Comparison of ENCODE assay signal across 26 cellular contexts in the genomic region with DNA sequence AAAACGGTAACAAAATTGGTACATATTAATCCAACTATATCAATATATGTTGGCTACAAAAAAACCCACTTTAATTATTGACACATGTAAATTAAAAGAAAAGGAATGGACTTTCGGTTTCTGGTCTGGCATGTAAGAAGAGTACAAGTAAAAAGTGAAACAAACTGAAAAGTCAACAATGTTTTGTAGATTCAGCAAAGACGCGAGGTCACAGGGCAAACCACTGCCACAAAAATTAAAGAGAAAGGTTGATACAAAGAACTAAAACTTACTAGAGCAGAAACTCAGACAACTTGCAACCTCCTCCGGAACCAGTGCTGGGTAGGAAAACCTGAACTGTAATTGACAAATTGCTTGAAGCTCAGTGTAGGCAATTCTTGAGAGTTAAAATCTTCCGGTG.
DNase-seq lines count a peak whose midpoint lies in the region; FAIRE-seq and TF ChIP-seq lines count a peak whose summit lies in the region.
"Had no signal": no experiment of that assay in that cellular context is flagged by ENCODE, and none has a peak within 500 bp of the region (broad histone marks: within the 10 kb centered on the region; RNA-seq: fewer than 3 reads in every experiment).

No MANE protein-coding gene starts in this region.

- H3K4me3 ChIP-seq in kidney (ENCODE audit: low read length in 2 of 2): peak overlapping the region; percentile 48 to 53
- no peak overlapping the region for H3K4me3 ChIP-seq in CD8-positive, alpha-beta memory T cell (ENCODE audit: low read length)
- H3K4me3 ChIP-seq: body of pancreas, heart right ventricle, lower lobe of right lung had no signal

- TF ChIP-seq CTCF in Calu3 (IDR thresholded peaks at IDR 0.05; ENCODE audit: unreplicated experiment) (no peak), kidney (IDR thresholded peaks at IDR 0.05; ENCODE audit: borderline replicate concordance, extremely low read depth, insufficient read depth) (no peak), nephron progenitor cell (IDR thresholded peaks at IDR 0.05) (no peak)

- H3K36me3 Mint-ChIP-seq in Calu3 (ENCODE audit: insufficient read depth, unreplicated experiment) (peaks cover 5% of the 10 kb centered on the region), nephron progenitor cell (ENCODE audit: low read depth) (no peaks in the 10 kb centered on the region)
- H3K36me3 Mint-ChIP-seq in CD8-positive, alpha-beta memory T cell: no peaks in the 10 kb centered on the region
- H3K36me3 Mint-ChIP-seq: activated naive CD8-positive, alpha-beta T cell treated with anti-CD3 and anti-CD28 coated beads for 36 hours; CD8-positive, alpha-beta T cell; type B pancreatic cell had no signal

- H3K9me3 ChIP-seq in kidney (ENCODE audit: control insufficient read depth in 1 of 2, low read length in 2 of 2): no peaks in the 10 kb centered on the region
- no peaks in the 10 kb centered on the region for H3K9me3 ChIP-seq in CD8-positive, alpha-beta memory T cell (ENCODE audit: low read length)
- H3K9me3 ChIP-seq: body of pancreas, lower lobe of right lung, neutrophil had no signal

- intact Hi-C loops in Calu3 (cut with micrococcal nuclease; ENCODE audit: unreplicated experiment) (no loop called here), kidney (cut with DNase I) (no loop called here)

- no peak overlapping the region for H3K9ac ChIP-seq in kidney (ENCODE audit: low read length in 2 of 2)

- H3K4me3 Mint-ChIP-seq in Calu3 (ENCODE audit: low read depth, unreplicated experiment) (peak overlapping the region; percentile 60), nephron progenitor cell (no peak overlapping the region)
- H3K4me3 Mint-ChIP-seq in CD8-positive, alpha-beta memory T cell: no peak overlapping the region
- H3K4me3 Mint-ChIP-seq: activated CD4-positive, alpha-beta T cell treated with anti-CD3 and anti-CD28 coated beads, Interleukin-2, amount 10 ng/mL, durations not matched to agents 24 days and 14 days; activated naive CD8-positive, alpha-beta T cell treated with anti-CD3 and anti-CD28 coated beads for 36 hours; activated T-helper 17 cell treated with anti-CD3 and anti-CD28 coated beads, Interleukin-2, amount 50 U/mL, for 72 hours; CD8-positive, alpha-beta T cell; type B pancreatic cell had no signal

- BruUV-seq in Calu3 (replicated peaks; lab: Mats Ljungman, UMichigan): no TSS peak

- no peaks in the 10 kb centered on the region for H3K9me3 Mint-ChIP-seq in Calu3 (ENCODE audit: low read depth, unreplicated experiment)
- no peaks in the 10 kb centered on the region for H3K9me3 Mint-ChIP-seq in nephron progenitor cell
- H3K9me3 Mint-ChIP-seq in CD8-positive, alpha-beta memory T cell: peaks cover 0 to 10% (median 3%) of the 10 kb centered on the region in 5 donors
- H3K9me3 Mint-ChIP-seq: activated CD4-positive, alpha-beta T cell treated with anti-CD3 and anti-CD28 coated beads, Interleukin-2, amount 10 ng/mL, durations not matched to agents 24 days and 14 days; activated naive CD8-positive, alpha-beta T cell treated with anti-CD3 and anti-CD28 coated beads for 36 hours; type B pancreatic cell had no signal

- no peaks in the 10 kb centered on the region for H3K4me1 ChIP-seq in kidney (ENCODE audit: control insufficient read depth in 1 of 2, insufficient read depth in 1 of 2, low read depth in 1 of 2, low read length in 2 of 2)
- H3K4me1 ChIP-seq in CD8-positive, alpha-beta memory T cell (ENCODE audit: insufficient read depth, low read length): no peaks in the 10 kb centered on the region
- H3K4me1 ChIP-seq: body of pancreas, heart right ventricle, lower lobe of right lung had no signal

- peak overlapping the region; percentile 66 for H3K27ac Mint-ChIP-seq in Calu3 (ENCODE audit: unreplicated experiment)
- H3K27ac Mint-ChIP-seq in nephron progenitor cell: peak overlapping the region; percentile 68
- no peak overlapping the region for H3K27ac Mint-ChIP-seq in CD8-positive, alpha-beta memory T cell
- H3K27ac Mint-ChIP-seq: activated CD4-positive, alpha-beta T cell treated with anti-CD3 and anti-CD28 coated beads, Interleukin-2, amount 10 ng/mL, durations not matched to agents 24 days and 14 days; activated naive CD8-positive, alpha-beta T cell treated with anti-CD3 and anti-CD28 coated beads for 36 hours; activated T-helper 17 cell treated with anti-CD3 and anti-CD28 coated beads, Interleukin-2, amount 50 U/mL, for 72 hours; CD8-positive, alpha-beta T cell; type B pancreatic cell had no signal

- CTCF ChIA-PET in Calu3 (lab: Charles Lee): no interaction called here
- CTCF ChIA-PET in CD8-positive, alpha-beta memory T cell (lab: Charles Lee): no interaction called here

- POLR2A ChIA-PET in CD8-positive, alpha-beta memory T cell (lab: Charles Lee): no interaction called here

- no peaks in the 10 kb centered on the region for H3K36me3 ChIP-seq in kidney (ENCODE audit: control insufficient read depth in 1 of 2, insufficient read depth in 2 of 2, low read length in 2 of 2)
- no peaks in the 10 kb centered on the region for H3K36me3 ChIP-seq in CD8-positive, alpha-beta memory T cell (ENCODE audit: insufficient read depth, low read length)
- H3K36me3 ChIP-seq: heart right ventricle, lower lobe of right lung, neutrophil had no signal

- FAIRE-seq in kidney (lab: Jason Lieb, UNC): peak; percentile 69
- FAIRE-seq in GM19239 (lab: Jason Lieb, UNC): no peak

- H3K27ac ChIP-seq in kidney (ENCODE audit: low read depth in 2 of 2, low read length in 2 of 2): peak overlapping the region in 1 of 2 donors; percentile 18
- no peak overlapping the region for H3K27ac ChIP-seq in CD8-positive, alpha-beta memory T cell (ENCODE audit: low read depth, low read length)
- H3K27ac ChIP-seq: body of pancreas, heart right ventricle, lower lobe of right lung, neutrophil, VCaP had no signal

- H3K27me3 Mint-ChIP-seq in Calu3 (ENCODE audit: unreplicated experiment) (no peaks in the 10 kb centered on the region), nephron progenitor cell (ENCODE audit: low read depth, poor library complexity) (no peaks in the 10 kb centered on the region)
- H3K27me3 Mint-ChIP-seq in CD8-positive, alpha-beta memory T cell: peaks cover 0 to 2% of the 10 kb centered on the region in 2 donors
- H3K27me3 Mint-ChIP-seq: activated CD4-positive, alpha-beta T cell treated with anti-CD3 and anti-CD28 coated beads, Interleukin-2, amount 10 ng/mL, durations not matched to agents 24 days and 14 days; activated T-helper 17 cell treated with anti-CD3 and anti-CD28 coated beads, Interleukin-2, amount 50 U/mL, for 72 hours; type B pancreatic cell had no signal

- no peaks in the 10 kb centered on the region for H3K27me3 ChIP-seq in CD8-positive, alpha-beta memory T cell (ENCODE audit: insufficient read depth, low read length, poor library complexity, severe bottlenecking)
- H3K27me3 ChIP-seq: body of pancreas, heart right ventricle, neutrophil had no signal

- H3K4me1 Mint-ChIP-seq in Calu3 (ENCODE audit: low read depth, unreplicated experiment): peaks cover 41% of the 10 kb centered on the region
- H3K4me1 Mint-ChIP-seq in nephron progenitor cell: peaks cover 11% of the 10 kb centered on the region
- H3K4me1 Mint-ChIP-seq in CD8-positive, alpha-beta memory T cell: no peaks in the 10 kb centered on the region
- H3K4me1 Mint-ChIP-seq: activated CD4-positive, alpha-beta T cell treated with anti-CD3 and anti-CD28 coated beads, Interleukin-2, amount 10 ng/mL, durations not matched to agents 24 days and 14 days; activated naive CD8-positive, alpha-beta T cell treated with anti-CD3 and anti-CD28 coated beads for 36 hours; activated T-helper 17 cell treated with anti-CD3 and anti-CD28 coated beads, Interleukin-2, amount 50 U/mL, for 72 hours had no signal

- DNase-seq in Calu3 (peak; percentile 12), RPMI8226 (peak; percentile 62), kidney (no peak), nephron progenitor cell (no peak), GM19239 (ENCODE audit: insufficient read length, low spot score) (no peak), HK-2 (ENCODE audit: unreplicated experiment) (no peak)
- DNase-seq in activated effector memory CD4-positive, alpha-beta T cell treated with Interleukin-2 at 50 U/mL for 16 hours: no peak
- DNase-seq in CD8-positive, alpha-beta memory T cell: no peak
- DNase-seq: 8988T; activated CD4-positive, alpha-beta T cell treated with anti-CD3 and anti-CD28 coated beads, Interleukin-2, amount 10 ng/mL, durations not matched to agents 24 days and 14 days; activated naive CD8-positive, alpha-beta T cell treated with anti-CD3 and anti-CD28 coated beads for 36 hours; body of pancreas; CD8-positive, alpha-beta T cell; effector CD4-positive, alpha-beta T cell; foreskin fibroblast; heart right ventricle; Kasumi-1; lower lobe of right lung; NCI-H1092 treated with DMSO at 0.1 percent for 48 hours; NCI-H187 treated with DMSO at 0.1 percent for 48 hours; stimulated activated CD4-positive, alpha-beta T cell treated with anti-CD3 and anti-CD28 coated beads, Interleukin-1b, Interleukin-23, amount 100 ng/mL, for 48 hours; T-helper 2 cell had no signal

Comparison
In these comparisons a context has a peak if more than half of its experiments do, and no peak if none do; other contexts are left out.
1. DNase-seq: peak in Calu3 (single experiment) and RPMI8226 (single experiment); none in kidney (single experiment), nephron progenitor cell (single experiment), activated effector memory CD4-positive, alpha-beta T cell treated with Interleukin-2 at 50 U/mL for 16 hours (single experiment), CD8-positive, alpha-beta memory T cell (0 of 5), GM19239 (single experiment) and HK-2 (single experiment).
2. H3K27ac Mint-ChIP-seq: peak in Calu3 (single experiment) and nephron progenitor cell (single experiment); none in CD8-positive, alpha-beta memory T cell (0 of 8).